26 cellular contexts compared by ENCODE assay signal in genomic region chr22:22318723-22319465, GRCh38.
DNase-seq lines count a peak whose midpoint lies in the region; ATAC-seq, FAIRE-seq and TF ChIP-seq lines count a peak whose summit lies in the region.
"Had no signal": no experiment of that assay in that cellular context is flagged by ENCODE, and none has a peak within 500 bp of the region (broad histone marks: within the 10 kb centered on the region; RNA-seq: fewer than 3 reads in every experiment).

No MANE protein-coding gene starts in this region.

- CTCF ChIA-PET in HepG2 (lab: Yijun Ruan, JAX; ENCODE audit: low intra/inter-chr PET ratio, low total read pairs), result no interaction called here

- TF ChIP-seq EP300 in HepG2 (IDR thresholded peaks at IDR 0.05; ENCODE audit: low read depth in 2 of 2, low read length in 2 of 2) (no peak), HepG2 (CRISPR knock-in tag; IDR thresholded peaks at IDR 0.05; ENCODE audit: borderline replicate concordance) (no peak)

- no peak for FAIRE-seq in HepG2 (lab: Jason Lieb, UNC)
- FAIRE-seq: GM12878, HTR-8/SVneo had no signal

- H3K27me3 Mint-ChIP-seq in T-helper 17 cell, result no peaks in the 10 kb centered on the region
- no peaks in the 10 kb centered on the region for H3K27me3 Mint-ChIP-seq in naive B cell
- H3K27me3 Mint-ChIP-seq: CD4-positive, CD25-positive, alpha-beta regulatory T cell had no signal

- no peak for TF ChIP-seq POLR2A in HepG2 (IDR thresholded peaks at IDR 0.05; ENCODE audit: insufficient read depth in 1 of 2, low read depth in 2 of 2, low read length in 2 of 2)
- TF ChIP-seq POLR2A in right lobe of liver (IDR thresholded peaks at IDR 0.05), result no peak

- DNase-seq in HepG2 (ENCODE audit: low spot score) (no peak), right lobe of liver (no peak), T-helper 17 cell (no peak), naive B cell (peak; percentile 21), cortex of kidney (lab: John Stamatoyannopoulos, UW) (no peak), posterior cingulate gyrus (no peak), HuH-7 (ENCODE audit: low spot score) (no peak)
- DNase-seq in activated CD4-positive, alpha-beta T cell treated with anti-CD3 and anti-CD28 coated beads, Interleukin-2, amount 50 U/mL, for 4 hours, result no peak
- DNase-seq: CD4-positive, CD25-positive, alpha-beta regulatory T cell; COR-L47; DMS 273 treated with DMSO at 0.1 percent for 48 hours; DMS79 treated with DMSO at 0.1 percent for 48 hours; GOT3; Kasumi-1; NCI-H1105; NCI-H146; NCI-H2029; NCI-H2227 treated with DMSO at 0.1 percent for 48 hours; NCI-H510A treated with DMSO at 0.1 percent for 48 hours; NCI-H748 treated with DMSO at 0.1 percent for 48 hours; Peyer's patch; T-helper 1 cell had no signal

- H3K27me3 ChIP-seq in HepG2 (ENCODE audit: control insufficient read depth in 1 of 2, insufficient read depth in 2 of 2, low read length in 2 of 2), result no peaks in the 10 kb centered on the region; a peak in 1 of 5 replicates
- H3K27me3 ChIP-seq in right lobe of liver, result no peaks in the 10 kb centered on the region
- H3K27me3 ChIP-seq: Peyer's patch, SJSA1 had no signal

- H4K20me1 ChIP-seq in HepG2 (ENCODE audit: insufficient read depth, low read length), result no peaks in the 10 kb centered on the region

- H3K36me3 ChIP-seq in HepG2 (replicated peaks in 1 of 2; ENCODE audit: control insufficient read depth in 1 of 2, insufficient read depth in 2 of 2, low read length in 2 of 2) (peaks cover 12 to 16% of the 10 kb centered on the region in 2 experiments; a peak in 3 of 5 replicates), right lobe of liver (peaks cover 0 to 8% (median 4%) of the 10 kb centered on the region in 4 donors)

- peaks cover 0 to 2% (median 0%) of the 10 kb centered on the region in 7 donors for H3K9me3 Mint-ChIP-seq in naive B cell

- no peaks in the 10 kb centered on the region for H3K4me1 Mint-ChIP-seq in T-helper 17 cell
- peaks cover 34 to 45% (median 45%) of the 10 kb centered on the region in 3 donors for H3K4me1 Mint-ChIP-seq in naive B cell

- peak overlapping the region; percentile 9 for H3K27ac Mint-ChIP-seq in T-helper 17 cell
- H3K27ac Mint-ChIP-seq in naive B cell, result peak overlapping the region; percentile 53 to 89 (median 70)
- H3K27ac Mint-ChIP-seq: CD4-positive, CD25-positive, alpha-beta regulatory T cell had no signal

- TF ChIP-seq RAD21 in HepG2 (CRISPR knock-in tag; IDR thresholded peaks at IDR 0.05), result no peak

- no peaks in the 10 kb centered on the region for H3K79me2 ChIP-seq in HepG2 (ENCODE audit: insufficient read depth, low read length)

- TF ChIP-seq CTCF in HepG2 (CRISPR knock-in tag; IDR thresholded peaks at IDR 0.05), result no peak
- TF ChIP-seq CTCF in right lobe of liver (IDR thresholded peaks at IDR 0.05), result no peak

- no peak overlapping the region for H3K4me2 ChIP-seq in HepG2 (ENCODE audit: low read depth, low read length)

- BruUV-seq in HepG2 (replicated peaks; lab: Mats Ljungman, UMichigan), result no TSS peak

- peaks cover 7% of the 10 kb centered on the region for H3K36me3 Mint-ChIP-seq in T-helper 17 cell (ENCODE audit: low read depth)
- peaks cover 18 to 31% of the 10 kb centered on the region in 2 donors for H3K36me3 Mint-ChIP-seq in naive B cell

- WGBS in HepG2 (ENCODE audit: low lambda C conversion rate), result 96% methylated on average over 6 of the region's 8 CpGs
- 100% methylated on average over 4 of the region's 8 CpGs for WGBS in right lobe of liver (ENCODE audit: insufficient coverage, low coverage, low lambda C conversion rate, missing lambda C conversion rate)

- in situ Hi-C loops in HepG2 (cut with HindIII; ENCODE audit: extremely low pct_ligation_motif_present, low pct_unique_long_range_greater_than_20kb), result no loop called here

- intact Hi-C loops in HepG2 (cut with micrococcal nuclease; ENCODE audit: unreplicated experiment), result no loop called here
- intact Hi-C loops in right lobe of liver (cut with DNase I), result no loop called here
- intact Hi-C loops in posterior cingulate gyrus (cut with DNase I), result no loop called here

- no peak overlapping the region for H3K9ac ChIP-seq in HepG2 (ENCODE audit: insufficient read depth, low read depth, low read length)

- H3K9me3 ChIP-seq in HepG2 (ENCODE audit: low read length) (no peaks in the 10 kb centered on the region), right lobe of liver (no peaks in the 10 kb centered on the region), T-helper 17 cell (ENCODE audit: control insufficient read depth, low read length, poor library complexity, severe bottlenecking) (no peaks in the 10 kb centered on the region)
- H3K9me3 ChIP-seq: Peyer's patch, SJSA1 had no signal

- no peak overlapping the region for H3K4me3 Mint-ChIP-seq in T-helper 17 cell
- H3K4me3 Mint-ChIP-seq in naive B cell, result peak overlapping the region in 3 of 8 donors; percentile 8 to 54 (median 11)
- H3K4me3 Mint-ChIP-seq: CD4-positive, CD25-positive, alpha-beta regulatory T cell had no signal

- POLR2A ChIA-PET in HepG2 (lab: Yijun Ruan, JAX), result no interaction called here

- no peak overlapping the region for H3K27ac ChIP-seq in HepG2 (ENCODE audit: extremely low read length, insufficient read depth, low read length)
- H3K27ac ChIP-seq in right lobe of liver, result no peak overlapping the region
- H3K27ac ChIP-seq: Peyer's patch, SJSA1 had no signal

- ATAC-seq in HepG2 (no peak), right lobe of liver (no peak), T-helper 17 cell (no peak), naive B cell (ENCODE audit: low read depth in 2 of 2) (peak; percentile 55 to 63)
- ATAC-seq: GM12878, HCT116 had no signal

- H3K4me1 ChIP-seq in HepG2 (ENCODE audit: insufficient read depth, low read length), result no peaks in the 10 kb centered on the region
- H3K4me1 ChIP-seq in right lobe of liver, result no peaks in the 10 kb centered on the region
- H3K4me1 ChIP-seq: Peyer's patch, SJSA1 had no signal

- no peak overlapping the region for H2AFZ ChIP-seq in HepG2 (ENCODE audit: low read length)

- H3K4me3 ChIP-seq in HepG2 (replicated peaks in 1 of 3; ENCODE audit: insufficient read depth in 1 of 3, low read depth in 2 of 3, low read length in 3 of 3) (no peak overlapping the region), right lobe of liver (no peak overlapping the region)
- H3K4me3 ChIP-seq: GM12878, Peyer's patch, SJSA1 had no signal

TF ChIP-seq in HepG2, 621 proteins besides CTCF, POLR2A, EP300 and RAD21:
- TF ChIP-seq MAFK (conservative IDR thresholded peaks at IDR 0.05 in 1 of 2, IDR thresholded peaks at IDR 0.05 in 1 of 2; ENCODE audit: low read length in 2 of 2), result peak; percentile 46 to 60; a peak in 3 of 4 replicates
- no peak for TF ChIP-seq NPAS2 (CRISPR knock-in tag; IDR thresholded peaks at IDR 0.05; ENCODE audit: borderline replicate concordance)
- TF ChIP-seq MAFF (IDR thresholded peaks at IDR 0.05; ENCODE audit: low read depth, low read length), result 0 out of 2 replicates have a peak, but pooled peaks have one; percentile 14

Comparison
In these comparisons a context has a peak if more than half of its experiments do, and no peak if none do; other contexts are left out.
1. ATAC-seq: peak in naive B cell (2 of 2); none in HepG2 (single experiment), right lobe of liver (0 of 4) and T-helper 17 cell (single experiment).